Comparison of ENCODE assay signal across 8 cellular contexts in genomic region chr2:149587220-149587949, GRCh38. TPM values are rescaled to one million over a fixed set of nuclear protein-coding genes. Genes with fewer than 3 reads are reported as not detected.
DNase-seq lines count a peak whose midpoint lies in the region; ATAC-seq and TF ChIP-seq lines count a peak whose summit lies in the region.

MMADHC (minus strand) TSS chr2:149587775; CDS start chr2:149587097, 678 bp downstream.

- peak within 1 kb of the TSS; percentile 89 for H3K4me3 ChIP-seq in kidney epithelial cell (ENCODE audit: low read depth, low read length)

- H3K36me3 ChIP-seq in kidney epithelial cell (ENCODE audit: control insufficient read depth, insufficient read depth, low read length), result no peaks in the 10 kb centered on the region

- TF ChIP-seq CTCF in kidney epithelial cell (IDR thresholded peaks at IDR 0.05; ENCODE audit: insufficient read depth, low read length, poor library complexity, severe bottlenecking), result no peak

- TF ChIP-seq POLR2A in GM19099 (IDR thresholded peaks at IDR 0.05; ENCODE audit: extremely low read depth, insufficient read length, low read depth), result peak; percentile 96

- no peaks in the 10 kb centered on the region for H3K27me3 ChIP-seq in kidney epithelial cell (ENCODE audit: control insufficient read depth, insufficient read depth, low read length)

- DNase-seq in AG20443 (ENCODE audit: low spot score), result peak; percentile 97
- peak; percentile 90 for DNase-seq in NCI-H510A (lab: John Stamatoyannopoulos, UW)
- DNase-seq in activated CD4-positive, alpha-beta T cell treated with anti-CD3 and anti-CD28 coated beads for 1 hour, result peak; percentile 90
- peak; percentile 89 for DNase-seq in cerebellum (ENCODE audit: low spot score)
- peak; percentile 84 for DNase-seq in kidney epithelial cell (ENCODE audit: low read depth)
- peak; percentile 86 to 91 for DNase-seq in stimulated activated CD4-positive, alpha-beta T cell treated with anti-CD3 and anti-CD28 coated beads, Interleukin-15, amount 100 ng/mL, for 48 hours (ENCODE audit: low read depth in 2 of 2)

- ATAC-seq in HG03432 (IDR thresholded peaks at IDR 0.05; ENCODE audit: unreplicated experiment), result peak; percentile 99

RNA-seq across cellular contexts. Expression of gene MMADHC, which starts in this region (rescaled TPM):
- total RNA-seq in cerebellum (65.1 TPM), kidney epithelial cell (118 and 139 TPM in 2 replicates)

Comparison
In these comparisons a context has a peak if more than half of its experiments do, and no peak if none do; other contexts are left out.
1. Peak in every context shown above with its lines: DNase-seq, ATAC-seq and H3K4me3 ChIP-seq.